Comparison of ENCODE assay signal across 13 cellular contexts in the genomic region with DNA sequence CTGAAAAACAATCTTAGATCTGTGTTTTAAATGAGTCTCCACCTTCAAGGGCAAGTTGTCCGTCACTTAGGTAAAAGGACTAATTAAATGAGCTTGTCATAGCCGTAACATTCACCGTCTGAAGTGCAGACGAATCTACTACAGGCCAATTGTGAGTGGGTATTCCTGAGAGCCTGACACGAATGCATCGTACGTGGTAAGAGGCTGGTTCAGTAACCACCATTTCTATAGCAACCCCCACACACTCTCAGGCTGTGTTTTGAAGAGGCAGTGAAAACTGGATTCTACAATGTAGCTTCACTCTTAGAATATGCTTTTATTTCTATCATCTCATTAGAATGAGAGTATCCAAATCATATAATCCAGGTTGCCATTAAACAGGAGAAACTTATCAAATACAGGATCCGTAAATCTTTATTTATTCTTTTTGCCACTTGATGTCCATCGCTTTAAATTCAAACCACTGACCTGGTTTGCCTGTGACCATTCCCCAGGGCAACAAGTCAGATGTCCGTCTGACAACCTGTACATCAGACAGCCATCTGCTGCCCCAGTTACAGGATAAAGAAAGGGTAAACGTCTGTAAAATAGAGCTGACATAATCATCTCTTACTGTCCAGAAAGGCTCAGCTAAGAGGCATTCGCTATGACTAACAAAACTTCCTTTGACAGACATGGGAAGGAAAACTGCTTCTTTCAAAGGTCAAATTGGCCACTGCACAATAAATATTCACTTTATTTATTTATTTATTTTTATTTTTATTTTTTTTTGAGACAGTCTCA.
DNase-seq lines count a peak whose midpoint lies in the region; ATAC-seq, FAIRE-seq and TF ChIP-seq lines count a peak whose summit lies in the region.
"Had no signal": no experiment of that assay in that cellular context is flagged by ENCODE, and none has a peak within 500 bp of the region (broad histone marks: within the 10 kb centered on the region; RNA-seq: fewer than 3 reads in every experiment).

No MANE protein-coding gene starts in this region.

- RAD21 ChIA-PET in GM12878 (lab: Charles Lee; ENCODE audit: unreplicated experiment): no interaction called here

- no peak overlapping the region for H2AFZ ChIP-seq in GM12878 (ENCODE audit: control insufficient read depth, low read depth, low read length)
- H2AFZ ChIP-seq in mammary epithelial cell (ENCODE audit: low read depth, low read length): no peak overlapping the region

- H3K4me3 Mint-ChIP-seq in HFFc6 (no peak overlapping the region), WTC11 (no peak overlapping the region)
- peak overlapping the region in 1 of 10 donors; percentile 6 for H3K4me3 Mint-ChIP-seq in naive thymus-derived CD4-positive, alpha-beta T cell

- H3K36me3 ChIP-seq in GM12878 (ENCODE audit: control insufficient read depth in 2 of 2, insufficient read depth in 2 of 2, low read length in 1 of 2) (no peaks in the 10 kb centered on the region), mammary epithelial cell (ENCODE audit: insufficient read depth, low read length) (no peaks in the 10 kb centered on the region)
- no peaks in the 10 kb centered on the region for H3K36me3 ChIP-seq in naive thymus-derived CD4-positive, alpha-beta T cell (ENCODE audit: control insufficient read depth in 2 of 3, insufficient read depth in 3 of 3, low read length in 3 of 3)
- H3K36me3 ChIP-seq: upper lobe of right lung had no signal

- WGBS in GM12878 (ENCODE audit: insufficient coverage, insufficient replicate concordance, low lambda C conversion rate, missing lambda C conversion rate): 42% methylated on average over 12 of the region's 12 CpGs
- WGBS in mammary epithelial cell (ENCODE audit: low coverage, missing lambda C conversion rate): 95% methylated on average over 12 of the region's 12 CpGs

- H3K9ac ChIP-seq in GM12878 (ENCODE audit: control insufficient read depth, insufficient read depth, low read length) (no peak overlapping the region), mammary epithelial cell (ENCODE audit: insufficient read depth, low read length) (no peak overlapping the region)

- FAIRE-seq in GM12878 (lab: Jason Lieb, UNC): no peak

- H3K27me3 Mint-ChIP-seq in HFFc6 (ENCODE audit: insufficient read depth) (peaks cover 2% of the 10 kb centered on the region), WTC11 (ENCODE audit: low read depth) (peaks cover 1% of the 10 kb centered on the region; the same call in 1 of the 2 replicates)
- no peaks in the 10 kb centered on the region for H3K27me3 Mint-ChIP-seq in naive thymus-derived CD4-positive, alpha-beta T cell

- TF ChIP-seq EP300 in GM12878 (IDR thresholded peaks at IDR 0.05; ENCODE audit: borderline replicate concordance in 1 of 2, control insufficient read depth in 1 of 2, low read depth in 2 of 2, low read length in 2 of 2): no peak

- TF ChIP-seq CTCF in HFFc6 (IDR thresholded peaks at IDR 0.05): no peak
- no peak for TF ChIP-seq CTCF in GM12878 (IDR thresholded peaks at IDR 0.05 in 2 of 3, conservative IDR thresholded peaks at IDR 0.05 in 1 of 3; ENCODE audit: control insufficient read depth in 2 of 3, extremely low read depth in 1 of 3, insufficient read depth in 1 of 3, low read depth in 3 of 3, low read length in 3 of 3)
- TF ChIP-seq CTCF in mammary epithelial cell (conservative IDR thresholded peaks at IDR 0.05 in 1 of 2, IDR thresholded peaks at IDR 0.05 in 1 of 2; ENCODE audit: extremely low read depth in 1 of 2, insufficient read depth in 1 of 2, low read depth in 1 of 2, low read length in 2 of 2): no peak
- TF ChIP-seq CTCF in WTC11 (IDR thresholded peaks at IDR 0.05): no peak

- TF ChIP-seq RAD21 in GM12878 (IDR thresholded peaks at IDR 0.05; ENCODE audit: insufficient read depth, low read depth, low read length): no peak

- no peaks in the 10 kb centered on the region for H3K79me2 ChIP-seq in GM12878 (ENCODE audit: control insufficient read depth, insufficient read depth, low read length)
- no peaks in the 10 kb centered on the region for H3K79me2 ChIP-seq in mammary epithelial cell (ENCODE audit: insufficient read depth, low read length)

- intact Hi-C loops in GM12878 (cut with micrococcal nuclease; ENCODE audit: unreplicated experiment): no loop called here
- intact Hi-C loops in naive thymus-derived CD4-positive, alpha-beta T cell (cut with micrococcal nuclease): no loop called here
- intact Hi-C loops in mammary epithelial cell (cut with micrococcal nuclease): no loop called here

- H3K9me3 Mint-ChIP-seq in HFFc6 (no peaks in the 10 kb centered on the region), WTC11 (no peaks in the 10 kb centered on the region)
- peaks cover 0 to 3% (median 0%) of the 10 kb centered on the region in 11 donors for H3K9me3 Mint-ChIP-seq in naive thymus-derived CD4-positive, alpha-beta T cell

- H3K4me2 ChIP-seq in GM12878 (ENCODE audit: control insufficient read depth, insufficient read depth): no peak overlapping the region
- no peak overlapping the region for H3K4me2 ChIP-seq in mammary epithelial cell (ENCODE audit: insufficient read depth, low read depth, low read length)

- ATAC-seq in GM12878 (0 out of 3 replicates have a peak, but pooled peaks have one; percentile 19), HG03432 (IDR thresholded peaks at IDR 0.05; ENCODE audit: unreplicated experiment) (no peak), WTC11 (no peak), HG03039 (IDR thresholded peaks at IDR 0.05; ENCODE audit: unreplicated experiment) (no peak)
- peak; percentile 37 for ATAC-seq in naive thymus-derived CD4-positive, alpha-beta T cell
- ATAC-seq: psoas muscle, upper lobe of right lung had no signal

- no peak overlapping the region for H3K4me3 ChIP-seq in GM12878
- H3K4me3 ChIP-seq in naive thymus-derived CD4-positive, alpha-beta T cell (ENCODE audit: low read length): no peak overlapping the region
- H3K4me3 ChIP-seq in mammary epithelial cell (replicated peaks in 1 of 3; ENCODE audit: insufficient read depth in 1 of 3, low read depth in 2 of 3, low read length in 3 of 3): no peak overlapping the region
- H3K4me3 ChIP-seq: lung, psoas muscle, upper lobe of right lung had no signal

- H3K36me3 Mint-ChIP-seq in HFFc6 (ENCODE audit: low read depth): 0 out of 2 replicates have a peak, but pooled peaks cover 4% of the 10 kb centered on the region
- H3K36me3 Mint-ChIP-seq in naive thymus-derived CD4-positive, alpha-beta T cell: peaks cover 0 to 26% (median 14%) of the 10 kb centered on the region in 5 donors
- no peaks in the 10 kb centered on the region for H3K36me3 Mint-ChIP-seq in WTC11

- in situ Hi-C loops in GM12878 (cut with MboI): no loop called here
- in situ Hi-C loops in mammary epithelial cell (cut with MboI; ENCODE audit: low sequenced_read_pairs in 2 of 2): no loop called here

- H3K27me3 ChIP-seq in GM12878 (replicated peaks in 1 of 2; ENCODE audit: control insufficient read depth in 2 of 2, insufficient read depth in 2 of 2, low read length in 1 of 2): no peaks in the 10 kb centered on the region; a peak in 1 of 4 replicates
- H3K27me3 ChIP-seq in naive thymus-derived CD4-positive, alpha-beta T cell (ENCODE audit: control insufficient read depth in 2 of 2, insufficient read depth in 2 of 2, low read length in 2 of 2): no peaks in the 10 kb centered on the region
- no peaks in the 10 kb centered on the region for H3K27me3 ChIP-seq in mammary epithelial cell (ENCODE audit: insufficient read depth, low read length)
- H3K27me3 ChIP-seq: upper lobe of right lung had no signal

- peak overlapping the region; percentile 52; the same call in 1 of the 2 replicates for H3K27ac Mint-ChIP-seq in HFFc6
- peak overlapping the region in 6 of 9 donors; percentile 3 to 88 (median 48) for H3K27ac Mint-ChIP-seq in naive thymus-derived CD4-positive, alpha-beta T cell
- no peak overlapping the region; the same call in 1 of the 2 replicates for H3K27ac Mint-ChIP-seq in WTC11

- dilution Hi-C loops in mammary epithelial cell (cut with HindIII; ENCODE audit: low sequenced_read_pairs): no loop called here

- no peak for TF ChIP-seq POLR2A in GM12878 (IDR thresholded peaks at IDR 0.05; ENCODE audit: low read depth, low read length)

- H3K27ac ChIP-seq in GM12878 (ENCODE audit: control insufficient read depth, insufficient read depth): no peak overlapping the region
- no peak overlapping the region for H3K27ac ChIP-seq in naive thymus-derived CD4-positive, alpha-beta T cell (ENCODE audit: low read depth, low read length)
- no peak overlapping the region for H3K27ac ChIP-seq in mammary epithelial cell (ENCODE audit: insufficient read depth, low read depth, low read length)
- H3K27ac ChIP-seq: psoas muscle, upper lobe of right lung had no signal

- DNase-seq in COLO829 (ENCODE audit: low spot score) (peak; percentile 16), HFFc6 (peak; percentile 12), GM12878 (ENCODE audit: low read depth, low spot score) (no peak), mammary epithelial cell (no peak), WTC11 (ENCODE audit: low spot score) (no peak)
- DNase-seq in naive thymus-derived CD4-positive, alpha-beta T cell: peak in 1 of 9 donors; percentile 31
- DNase-seq: Caco-2, NCI-H1048, psoas muscle, upper lobe of right lung had no signal

- POLR2A ChIA-PET in GM12878 (lab: Charles Lee): no interaction called here
- POLR2A ChIA-PET in naive thymus-derived CD4-positive, alpha-beta T cell (lab: Charles Lee): interaction anchor here (0.8 to 1.1 kb wide), 4 partner anchors 9 to 72 kb away, joined by 3 read pairs; a partner anchor contains a TSS
- POLR2A ChIA-PET in WTC11 (lab: Charles Lee): no interaction called here

- SMC1A ChIA-PET in GM12878 (lab: Charles Lee; ENCODE audit: uncharacterized antibody, unreplicated experiment): interaction anchor here (1.2 kb wide), 1 partner anchor 12 kb away, joined by 4 read pairs; no protein-coding TSS in a partner anchor

- H3K9me3 ChIP-seq in GM12878 (replicated peaks; ENCODE audit: control insufficient read depth, insufficient read depth, low read length) (no peaks in the 10 kb centered on the region; the same call in 2 of the 3 replicates), mammary epithelial cell (replicated peaks; ENCODE audit: insufficient read depth, low read length) (no peaks in the 10 kb centered on the region)
- no peaks in the 10 kb centered on the region for H3K9me3 ChIP-seq in naive thymus-derived CD4-positive, alpha-beta T cell (ENCODE audit: control insufficient read depth in 2 of 3, low read length in 3 of 3)
- H3K9me3 ChIP-seq: Caco-2, psoas muscle, upper lobe of right lung had no signal

- CTCF ChIA-PET in GM12878 (lab: Yijun Ruan, JAX) (no interaction called here), mammary epithelial cell (lab: Charles Lee; ENCODE audit: low non-redundant PET) (no interaction called here), WTC11 (lab: Charles Lee) (interaction anchor here (0.5 to 0.6 kb wide), 2 partner anchors 144 to 433 kb away, joined by 3 to 4 read pairs; no protein-coding TSS in a partner anchor)
- CTCF ChIA-PET in naive thymus-derived CD4-positive, alpha-beta T cell (lab: Charles Lee): no interaction called here

- no peaks in the 10 kb centered on the region for H4K20me1 ChIP-seq in GM12878 (ENCODE audit: control insufficient read depth, insufficient read depth)
- no peaks in the 10 kb centered on the region for H4K20me1 ChIP-seq in mammary epithelial cell (ENCODE audit: insufficient read depth, low read length)

- H3K4me1 Mint-ChIP-seq in HFFc6 (ENCODE audit: low read depth): peaks cover 12% of the 10 kb centered on the region; the same call in 1 of the 2 replicates
- peaks cover 0 to 30% (median 11%) of the 10 kb centered on the region in 7 donors for H3K4me1 Mint-ChIP-seq in naive thymus-derived CD4-positive, alpha-beta T cell
- H3K4me1 Mint-ChIP-seq in WTC11: no peaks in the 10 kb centered on the region

- H3K4me1 ChIP-seq in GM12878 (ENCODE audit: control insufficient read depth, insufficient read depth, low read length): no peaks in the 10 kb centered on the region
- no peaks in the 10 kb centered on the region for H3K4me1 ChIP-seq in naive thymus-derived CD4-positive, alpha-beta T cell (ENCODE audit: control insufficient read depth in 2 of 2, insufficient read depth in 2 of 2, low read length in 2 of 2)
- no peaks in the 10 kb centered on the region for H3K4me1 ChIP-seq in mammary epithelial cell (ENCODE audit: insufficient read depth, low read length)
- H3K4me1 ChIP-seq: Caco-2, psoas muscle, upper lobe of right lung had no signal

- BruUV-seq in GM12878 (replicated peaks; lab: Mats Ljungman, UMichigan) (no TSS peak), mammary epithelial cell (replicated peaks; lab: Mats Ljungman, UMichigan) (no TSS peak)

Comparison
In these comparisons a context has a peak if more than half of its experiments do, and no peak if none do; other contexts are left out.
1. DNase-seq: peak in COLO829 (single experiment) and HFFc6 (single experiment); none in GM12878 (single experiment), mammary epithelial cell (single experiment) and WTC11 (single experiment).
2. ATAC-seq: peak in GM12878 (single experiment) and naive thymus-derived CD4-positive, alpha-beta T cell (single experiment); none in HG03432 (single experiment), WTC11 (single experiment) and HG03039 (single experiment).